27 cellular contexts compared by ENCODE assay signal in genomic region chr5:119187776-119188529, GRCh38.
DNase-seq lines count a peak whose midpoint lies in the region; ATAC-seq and FAIRE-seq lines count a peak whose summit lies in the region.
"Had no signal": no experiment of that assay in that cellular context is flagged by ENCODE, and none has a peak within 500 bp of the region (broad histone marks: within the 10 kb centered on the region; RNA-seq: fewer than 3 reads in every experiment).

No MANE protein-coding gene starts in this region.

- DNase-seq in NCI-H82 (lab: John Stamatoyannopoulos, UW) (peak; percentile 35), NCI-H82 treated with DMSO at 0.1 percent for 48 hours (lab: John Stamatoyannopoulos, UW; ENCODE audit: unreplicated experiment) (no peak), GM19239 (ENCODE audit: insufficient read length, low spot score) (no peak), T-helper 17 cell (no peak), naive B cell (peak; percentile 28), NCI-H146 (lab: John Stamatoyannopoulos, UW) (no peak), NCI-H2171 treated with DMSO at 0.1 percent for 48 hours (lab: John Stamatoyannopoulos, UW) (no peak), foreskin melanocyte (no peak)
- DNase-seq: activated CD8-positive, alpha-beta T cell treated with anti-CD3 and anti-CD28 coated beads, Interleukin-2, amount 10 ng/mL, durations not matched to agents 7 days and 5 days; activated naive CD4-positive, alpha-beta T cell treated with anti-CD3 and anti-CD28 coated beads, Interleukin-2, amount 50 U/mL, for 16 hours; Calu3; cerebellar nuclear complex; erythroblast; foreskin fibroblast; NCI-H1092; NCI-H2029; NCI-H446 treated with DMSO at 0.1 percent for 48 hours; nephron progenitor cell; pancreas; right lobe of liver; RPMI8226; stimulated activated CD4-positive, alpha-beta T cell treated with anti-CD3 and anti-CD28 coated beads, Interleukin-15, amount 100 ng/mL, for 24 hours; T-helper 9 cell had no signal

- no peaks in the 10 kb centered on the region for H3K27me3 Mint-ChIP-seq in T-helper 17 cell
- no peaks in the 10 kb centered on the region for H3K27me3 Mint-ChIP-seq in naive B cell
- H3K27me3 Mint-ChIP-seq: type B pancreatic cell had no signal

- H3K4me1 Mint-ChIP-seq in T-helper 17 cell (peaks cover 16% of the 10 kb centered on the region), naive B cell (peaks cover 3 to 35% (median 20%) of the 10 kb centered on the region in 3 donors)
- H3K4me1 Mint-ChIP-seq: nephron progenitor cell had no signal

- peaks cover 2% of the 10 kb centered on the region for H3K36me3 Mint-ChIP-seq in T-helper 17 cell (ENCODE audit: low read depth)
- peaks cover 9 to 13% of the 10 kb centered on the region in 2 donors for H3K36me3 Mint-ChIP-seq in naive B cell

- peak overlapping the region; percentile 71 for H3K4me3 Mint-ChIP-seq in T-helper 17 cell
- peak overlapping the region in 7 of 8 donors; percentile 32 to 86 (median 70) for H3K4me3 Mint-ChIP-seq in naive B cell
- H3K4me3 Mint-ChIP-seq: activated CD8-positive, alpha-beta T cell treated with anti-CD3 and anti-CD28 coated beads, Interleukin-2, amount 10 ng/mL, durations not matched to agents 7 days and 5 days; nephron progenitor cell; type B pancreatic cell had no signal

- no peaks in the 10 kb centered on the region for H3K9me3 ChIP-seq in T-helper 17 cell (ENCODE audit: control insufficient read depth, low read length, poor library complexity, severe bottlenecking)
- H3K9me3 ChIP-seq: pancreas, right lobe of liver had no signal

- FAIRE-seq in GM19239 (lab: Jason Lieb, UNC) = peak; percentile 76
- FAIRE-seq: pancreas had no signal

- ATAC-seq in T-helper 17 cell (peak; percentile 65), naive B cell (ENCODE audit: low read depth in 2 of 2) (peak; percentile 53 to 60)
- ATAC-seq: activated CD4-positive, CD25-positive, alpha-beta regulatory T cell treated with anti-CD3 and anti-CD28 coated beads, Interleukin-2, amount 50 U/mL, for 24 hours; activated CD8-positive, alpha-beta T cell treated with anti-CD3 and anti-CD28 coated beads, Interleukin-2, amount 10 ng/mL, durations not matched to agents 7 days and 5 days; HCT116; left lobe of liver; pancreas; right lobe of liver had no signal

- H3K27ac Mint-ChIP-seq in T-helper 17 cell (peak overlapping the region; percentile 79), naive B cell (peak overlapping the region; percentile 33 to 96 (median 85))
- H3K27ac Mint-ChIP-seq: activated CD8-positive, alpha-beta T cell treated with anti-CD3 and anti-CD28 coated beads, Interleukin-2, amount 10 ng/mL, durations not matched to agents 7 days and 5 days; type B pancreatic cell had no signal

- no peaks in the 10 kb centered on the region for H3K9me3 Mint-ChIP-seq in naive B cell
- H3K9me3 Mint-ChIP-seq: nephron progenitor cell, type B pancreatic cell had no signal

Comparison
In these comparisons a context has a peak if more than half of its experiments do, and no peak if none do; other contexts are left out.
1. DNase-seq: peak in NCI-H82 (single experiment) and naive B cell (single experiment); none in NCI-H82 treated with DMSO at 0.1 percent for 48 hours (single experiment), GM19239 (single experiment), T-helper 17 cell (0 of 3), NCI-H146 (single experiment), NCI-H2171 treated with DMSO at 0.1 percent for 48 hours (single experiment) and foreskin melanocyte (single experiment).